Comparison of ENCODE assay signal across 9 cellular contexts in genomic region chr19:35629332-35629633, GRCh38. TPM values are rescaled to one million over a fixed set of nuclear protein-coding genes. Genes with fewer than 3 reads are reported as not detected.
A peak's percentile ranks its signal among the peaks of the same experiment; 100 is the strongest.
DNase-seq lines count a peak whose midpoint lies in the region; ATAC-seq and TF ChIP-seq lines count a peak whose summit lies in the region.
"Had no signal": no experiment of that assay in that cellular context is flagged by ENCODE, and none has a peak within 500 bp of the region (broad histone marks: within the 10 kb centered on the region; RNA-seq: fewer than 3 reads in every experiment).

No MANE protein-coding gene starts in this region.

- peak overlapping the region; percentile 86 to 88 for H3K27ac ChIP-seq in breast epithelium
- H3K27ac ChIP-seq in muscle layer of colon (ENCODE audit: low read depth, low read length): peak overlapping the region; percentile 98

- intact Hi-C loops in breast epithelium (cut with DNase I; ENCODE audit: low total_unique reads): no loop called here

- peak overlapping the region; percentile 96 for H3K9ac ChIP-seq in muscle layer of colon (ENCODE audit: low read length)

- H3K36me3 ChIP-seq in breast epithelium (peaks cover 6% of the 10 kb centered on the region), muscle layer of colon (ENCODE audit: insufficient read depth, low read length) (peaks cover 38% of the 10 kb centered on the region)

- peak; percentile 9 for ATAC-seq in HG02840 (IDR thresholded peaks at IDR 0.05; ENCODE audit: low FRiP score, unreplicated experiment)
- no peak for ATAC-seq in HG02938 (IDR thresholded peaks at IDR 0.05; ENCODE audit: unreplicated experiment)

- H3K27me3 ChIP-seq in breast epithelium (no peaks in the 10 kb centered on the region), muscle layer of colon (ENCODE audit: control insufficient read depth in 1 of 2, insufficient read depth in 2 of 2, low read length in 2 of 2) (no peaks in the 10 kb centered on the region)

- DNase-seq in AG10803 (ENCODE audit: low read depth) (no peak), breast epithelium (ENCODE audit: low spot score in 2 of 2) (no peak), OCI-M2 (lab: John Stamatoyannopoulos, UW; ENCODE audit: unreplicated experiment) (no peak), RKO (ENCODE audit: low spot score) (no peak), NCI-H2171 treated with DMSO at 0.1 percent for 48 hours (lab: John Stamatoyannopoulos, UW) (no peak)

- no peak for TF ChIP-seq POLR2A in breast epithelium (IDR thresholded peaks at IDR 0.05)

- H3K4me1 ChIP-seq in breast epithelium (peaks cover 5 to 7% of the 10 kb centered on the region in 2 donors), muscle layer of colon (ENCODE audit: insufficient read depth, low read length) (peaks cover 8% of the 10 kb centered on the region)

- H3K9me3 ChIP-seq in breast epithelium (no peaks in the 10 kb centered on the region), muscle layer of colon (ENCODE audit: low read length) (no peaks in the 10 kb centered on the region)

- TF ChIP-seq CTCF in AG10803 (conservative IDR thresholded peaks at IDR 0.05; ENCODE audit: low read length): no peak
- no peak for TF ChIP-seq CTCF in breast epithelium (IDR thresholded peaks at IDR 0.05)

- H3K4me3 ChIP-seq in AG10803 (ENCODE audit: low read length) (peak overlapping the region; percentile 98), breast epithelium (peak overlapping the region; percentile 72 to 90 (median 82)), muscle layer of colon (ENCODE audit: low read depth in 1 of 2, low read length in 2 of 2) (peak overlapping the region; percentile 97 to 98)

RNA-seq across cellular contexts. Expression of gene RBM42, which starts 0.4 kb away (rescaled TPM):
- total RNA-seq in breast epithelium: 10 to 100 TPM; 44.6 to 51.4 (median 44.6) TPM

RNA-seq across cellular contexts. Expression of gene ETV2, which starts 12.3 kb away (rescaled TPM):
- under 1 TPM in 1 of 3 donors, not detected in 2; 0.59 TPM for total RNA-seq in breast epithelium

RNA-seq across cellular contexts. Expression of gene HAUS5, which starts 16.7 kb away (rescaled TPM):
- total RNA-seq in breast epithelium: 10 to 100 TPM in 1 of 3 donors, 1 to 10 TPM in 2; 5.9 to 13.0 (median 9.5) TPM

RNA-seq across cellular contexts. Expression of gene COX6B1, which starts 18.8 kb away (rescaled TPM):
- total RNA-seq in breast epithelium: 100 to 1,000 TPM; 320 to 418 (median 391) TPM

RNA-seq across cellular contexts. Expression of gene UPK1A, which starts 37.0 kb away (rescaled TPM):
- total RNA-seq in breast epithelium: not detected
- total RNA-seq: glomerular endothelial cell had no signal
